1 cellular context compared by ENCODE assay signal in genomic region chr3:196055683-196056270, GRCh38.
TF ChIP-seq lines count a peak whose summit lies in the region.

No MANE protein-coding gene starts in this region.

TF ChIP-seq in K562, 482 proteins besides CTCF, POLR2A, EP300 and RAD21 (continued from another document and continues in another):
- TF ChIP-seq RREB1 (CRISPR knock-in tag; IDR thresholded peaks at IDR 0.05), result no peak
- peak; percentile 77 for TF ChIP-seq ZNF175 (CRISPR knock-in tag; IDR thresholded peaks at IDR 0.05; ENCODE audit: low read depth)
- no peak; the same call in 1 of the 2 replicates for TF ChIP-seq MAX (CRISPR knock-in tag; IDR thresholded peaks at IDR 0.05)
- TF ChIP-seq TAF7 (tag; IDR thresholded peaks at IDR 0.05), result no peak
- TF ChIP-seq PRDM10 (IDR thresholded peaks at IDR 0.05; ENCODE audit: partially characterized antibody), result no peak
- peak; percentile 57 for TF ChIP-seq ATF1 (CRISPR knock-in tag; IDR thresholded peaks at IDR 0.05)
- TF ChIP-seq ATF1 (tag; IDR thresholded peaks at IDR 0.05), result peak; percentile 78
- no peak for TF ChIP-seq SMC3 (conservative IDR thresholded peaks at IDR 0.05; ENCODE audit: insufficient read depth, low read depth, low read length)
- TF ChIP-seq ZNF311 (CRISPR knock-in tag; IDR thresholded peaks at IDR 0.05), result no peak
- TF ChIP-seq CUX1 (CRISPR knock-in tag; IDR thresholded peaks at IDR 0.05), result no peak
- no peak for TF ChIP-seq ZNF766 (CRISPR knock-in tag; conservative IDR thresholded peaks at IDR 0.05)
- TF ChIP-seq DMBX1 (CRISPR knock-in tag; IDR thresholded peaks at IDR 0.05; ENCODE audit: borderline replicate concordance), result no peak
- TF ChIP-seq ZNF707 (CRISPR knock-in tag; conservative IDR thresholded peaks at IDR 0.05), result no peak
- TF ChIP-seq ZBTB33 (CRISPR knock-in tag; IDR thresholded peaks at IDR 0.05), result peak; percentile 68
- no peak for TF ChIP-seq HMG20B (CRISPR knock-in tag; IDR thresholded peaks at IDR 0.05)
- no peak for TF ChIP-seq MYBL2 (IDR thresholded peaks at IDR 0.05; ENCODE audit: low read depth)
- TF ChIP-seq MYBL2 (CRISPR knock-in tag; IDR thresholded peaks at IDR 0.05; ENCODE audit: borderline replicate concordance), result no peak
- peak; percentile 100 for TF ChIP-seq CEBPB (tag; IDR thresholded peaks at IDR 0.05)
- TF ChIP-seq TFAP4 (CRISPR knock-in tag; IDR thresholded peaks at IDR 0.05; ENCODE audit: borderline replicate concordance), result peak; percentile 81
- TF ChIP-seq ZSCAN29 (IDR thresholded peaks at IDR 0.05), result no peak
- peak in 1 of 2 experiments; percentile 71; a peak in 2 of 4 replicates for TF ChIP-seq TBL1XR1 (IDR thresholded peaks at IDR 0.05; ENCODE audit: low read length in 2 of 2)
- TF ChIP-seq POLR3G (IDR thresholded peaks at IDR 0.05; ENCODE audit: extremely low read depth, insufficient read length, insufficient replicate concordance), result no peak
- TF ChIP-seq DNMT1 (IDR thresholded peaks at IDR 0.05), result no peak
- no peak; the same call in 1 of the 2 replicates for TF ChIP-seq AFF4 (CRISPR knock-in tag; IDR thresholded peaks at IDR 0.05)
- TF ChIP-seq KDM5B (IDR thresholded peaks at IDR 0.05; ENCODE audit: insufficient replicate concordance, low read depth, low read length), result no peak
